8 cellular contexts compared by ENCODE assay signal in the genomic region with DNA sequence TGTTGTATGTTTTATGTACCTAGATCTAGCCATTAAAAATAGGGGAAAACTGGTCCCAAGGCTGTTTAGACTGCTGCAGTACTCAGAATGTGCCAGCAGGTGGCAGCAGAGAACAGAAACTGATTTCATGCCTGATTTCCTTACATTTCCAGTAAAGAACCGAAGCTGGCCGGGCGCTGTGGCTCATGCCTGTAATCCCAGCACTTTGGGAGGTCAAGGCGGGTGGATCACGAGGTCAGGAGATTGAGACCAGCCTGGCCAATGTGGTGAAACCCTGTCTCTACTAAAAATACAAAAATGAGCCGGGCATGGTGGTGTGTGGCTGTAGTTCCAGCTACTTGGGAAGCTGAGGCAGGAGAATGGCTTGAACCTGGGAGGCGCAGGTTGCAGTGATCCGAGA. TPM values are rescaled to one million over a fixed set of nuclear protein-coding genes. Genes with fewer than 3 reads are reported as not detected.
DNase-seq lines count a peak whose midpoint lies in the region; ATAC-seq and TF ChIP-seq lines count a peak whose summit lies in the region.
"Not testable (repeated sequence)": the region's sequence is repeated elsewhere in the genome, so short reads cannot be mapped to it uniquely, and the experiment has no call there.

No MANE protein-coding gene starts in this region.

- H3K4me3 Mint-ChIP-seq in activated CD4-positive, alpha-beta memory T cell treated with anti-CD3 and anti-CD28 coated beads, Interleukin-2, amount 10 ng/mL, durations not matched to agents 7 days and 5 days, result not testable (repeated sequence)

- CTCF ChIA-PET in activated CD4-positive, alpha-beta memory T cell treated with anti-CD3 and anti-CD28 coated beads, Interleukin-2, amount 10 ng/mL, durations not matched to agents 7 days and 5 days (lab: Charles Lee), result interaction anchor here (0.6 to 2.8 kb wide), 43 partner anchors 8 to 1284 kb away, joined by 3 to 38 read pairs (median 4); partner anchors contain the start of gene UCHL3

- not testable (repeated sequence) for H3K4me1 Mint-ChIP-seq in activated CD4-positive, alpha-beta memory T cell treated with anti-CD3 and anti-CD28 coated beads, Interleukin-2, amount 10 ng/mL, durations not matched to agents 7 days and 5 days

- ATAC-seq in GM19023 (IDR thresholded peaks at IDR 0.05; ENCODE audit: unreplicated experiment), result peak; percentile 86

- H3K4me3 ChIP-seq in coronary artery, result peak overlapping the region; percentile 43

- H3K9me3 Mint-ChIP-seq in activated CD4-positive, alpha-beta memory T cell treated with anti-CD3 and anti-CD28 coated beads, Interleukin-2, amount 10 ng/mL, durations not matched to agents 7 days and 5 days, result not testable (repeated sequence)

- H3K27ac ChIP-seq in coronary artery, result not testable (repeated sequence)

- not testable (repeated sequence) for H3K27me3 Mint-ChIP-seq in activated CD4-positive, alpha-beta memory T cell treated with anti-CD3 and anti-CD28 coated beads, Interleukin-2, amount 10 ng/mL, durations not matched to agents 7 days and 5 days

- TF ChIP-seq CTCF in AG09319 (IDR thresholded peaks at IDR 0.05; ENCODE audit: low read depth, low read length) (peak; percentile 85), coronary artery (IDR thresholded peaks at IDR 0.05) (peak; percentile 81)

- not testable (repeated sequence) for H3K27ac Mint-ChIP-seq in activated CD4-positive, alpha-beta memory T cell treated with anti-CD3 and anti-CD28 coated beads, Interleukin-2, amount 10 ng/mL, durations not matched to agents 7 days and 5 days

- not testable (repeated sequence) for DNase-seq in AG09319 (ENCODE audit: extremely low read depth, low read depth)
- DNase-seq in HPDE6-E6E7 (ENCODE audit: extremely low spot score), result peak; percentile 38
- DNase-seq in NOMO-1 treated with DMSO at 0.1 percent for 48 hours (lab: John Stamatoyannopoulos, UW; ENCODE audit: unreplicated experiment), result peak; percentile 39
- peak; percentile 70 for DNase-seq in activated CD4-positive, alpha-beta memory T cell treated with anti-CD3 and anti-CD28 coated beads, Interleukin-2, amount 10 ng/mL, durations not matched to agents 7 days and 5 days
- DNase-seq in coronary artery (ENCODE audit: low spot score), result peak; percentile 81
- DNase-seq in kidney tubule cell (ENCODE audit: low spot score), result peak; percentile 78
- DNase-seq in stimulated activated CD4-positive, alpha-beta T cell treated with anti-CD3 and anti-CD28 coated beads, Interleukin-1b, Interleukin-23, amount 100 ng/mL, for 24 hours (ENCODE audit: low read depth in 4 of 4, low spot score in 1 of 4), result peak; percentile 49 to 65 (median 59)

- H3K36me3 Mint-ChIP-seq in activated CD4-positive, alpha-beta memory T cell treated with anti-CD3 and anti-CD28 coated beads, Interleukin-2, amount 10 ng/mL, durations not matched to agents 7 days and 5 days (ENCODE audit: low read depth), result not testable (repeated sequence)

- POLR2A ChIA-PET in activated CD4-positive, alpha-beta memory T cell treated with anti-CD3 and anti-CD28 coated beads, Interleukin-2, amount 10 ng/mL, durations not matched to agents 7 days and 5 days (lab: Charles Lee), result not testable (repeated sequence)

RNA-seq across cellular contexts. Expression of gene LMO7, which starts 59.8 kb away (rescaled TPM):
- total RNA-seq in activated CD4-positive, alpha-beta memory T cell treated with anti-CD3 and anti-CD28 coated beads, Interleukin-2, amount 10 ng/mL, durations not matched to agents 7 days and 5 days, result 10 to 100 TPM; 11.4 to 12.9 TPM
